In the genomic region with DNA sequence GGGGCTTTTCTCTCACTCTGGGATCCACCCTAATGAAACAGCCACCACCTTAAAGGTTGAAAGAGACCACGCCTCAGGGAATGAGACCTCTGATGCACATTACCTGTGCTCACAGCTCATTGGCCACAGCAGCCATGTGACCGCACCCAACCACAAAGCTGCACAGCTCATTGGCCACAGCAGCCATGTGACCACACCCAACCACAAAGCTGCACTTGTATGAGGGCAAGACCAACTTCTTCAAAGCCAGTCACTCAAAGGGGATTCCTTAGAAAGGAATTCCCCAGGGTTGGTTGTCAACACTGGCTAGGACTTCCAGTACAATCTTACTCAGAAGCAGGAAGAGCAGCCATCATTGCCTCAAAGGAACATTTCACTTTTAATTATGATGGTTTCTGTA, we compare ENCODE assay signal across 11 cellular contexts. TPM values are rescaled to one million over a fixed set of nuclear protein-coding genes. Genes with fewer than 3 reads are reported as not detected.
DNase-seq lines count a peak whose midpoint lies in the region; TF ChIP-seq lines count a peak whose summit lies in the region.
"Had no signal": no experiment of that assay in that cellular context is flagged by ENCODE, and none has a peak within 500 bp of the region (broad histone marks: within the 10 kb centered on the region; RNA-seq: fewer than 3 reads in every experiment).

No MANE protein-coding gene starts in this region.

- TF ChIP-seq CTCF in testis (IDR thresholded peaks at IDR 0.05) = no peak

- no peak for TF ChIP-seq POLR2A in testis (IDR thresholded peaks at IDR 0.05)

- peak; percentile 55 for DNase-seq in activated naive CD4-positive, alpha-beta T cell treated with Interleukin-2 at 50 U/mL for 16 hours
- DNase-seq in activated naive CD4-positive, alpha-beta T cell (lab: John Stamatoyannopoulos, UW) = no peak
- peak; percentile 62 for DNase-seq in activated CD4-positive, CD25-positive, alpha-beta regulatory T cell treated with anti-CD3 and anti-CD28 coated beads, Interleukin-2, amount 50 U/mL, for 72 hours
- DNase-seq in foreskin melanocyte (peak; percentile 20), testis (peak; percentile 87), ecto neural progenitor cell (ENCODE audit: low spot score) (no peak), NCI-H1694 treated with DMSO at 0.1 percent for 48 hours (lab: John Stamatoyannopoulos, UW) (no peak), hepatic stellate cell (ENCODE audit: low spot score) (no peak)
- DNase-seq: amniotic stem cell had no signal

- no peak overlapping the region for H3K4me3 ChIP-seq in testis
- H3K4me3 ChIP-seq: GM23338, SK-N-MC had no signal

- intact Hi-C loops in testis (cut with DNase I; ENCODE audit: low total_unique reads) = no loop called here

- no peaks in the 10 kb centered on the region for H3K36me3 ChIP-seq in testis (ENCODE audit: low read depth, missing control alignments)

- H3K4me1 ChIP-seq in testis = no peaks in the 10 kb centered on the region

- no peaks in the 10 kb centered on the region for H3K9me3 ChIP-seq in testis

- no peaks in the 10 kb centered on the region for H3K27me3 ChIP-seq in testis

- no peak overlapping the region for H3K27ac ChIP-seq in testis
- H3K27ac ChIP-seq: SK-N-MC had no signal

- WGBS in testis, 2 donors = 67 to 92% methylated on average over 1 to 2 of the region's 2 CpGs

RNA-seq across cellular contexts. Expression of a gene that starts 43.6 kb away (rescaled TPM):
- 1 to 10 TPM; 5.7 to 6.3 TPM for total RNA-seq in testis
- polyA plus RNA-seq in testis (ENCODE audit: insufficient read depth, low read depth, low replicate concordance) = 6.4 TPM

Comparison
In these comparisons a context has a peak if more than half of its experiments do, and no peak if none do; other contexts are left out.
1. DNase-seq: peak in activated naive CD4-positive, alpha-beta T cell treated with Interleukin-2 at 50 U/mL for 16 hours (single experiment), activated CD4-positive, CD25-positive, alpha-beta regulatory T cell treated with anti-CD3 and anti-CD28 coated beads, Interleukin-2, amount 50 U/mL, for 72 hours (single experiment), foreskin melanocyte (single experiment) and testis (single experiment); none in activated naive CD4-positive, alpha-beta T cell (0 of 4), ecto neural progenitor cell (single experiment), NCI-H1694 treated with DMSO at 0.1 percent for 48 hours (single experiment) and hepatic stellate cell (single experiment).